ENCODE assay signal across 16 cellular contexts in genomic region chr17:9900744-9901143, GRCh38. TPM values are rescaled to one million over a fixed set of nuclear protein-coding genes. Genes with fewer than 3 reads are reported as not detected.
DNase-seq lines count a peak whose midpoint lies in the region; ATAC-seq lines count a peak whose summit lies in the region.
"Had no signal": no experiment of that assay in that cellular context is flagged by ENCODE, and none has a peak within 500 bp of the region (broad histone marks: within the 10 kb centered on the region; RNA-seq: fewer than 3 reads in every experiment).

No MANE protein-coding gene starts in this region.

- no peaks in the 10 kb centered on the region for H3K27me3 Mint-ChIP-seq in activated CD8-positive, alpha-beta T cell treated with anti-CD3 and anti-CD28 coated beads, Interleukin-2, amount 10 ng/mL, durations not matched to agents 7 days and 5 days (ENCODE audit: low read depth)

- H3K4me3 Mint-ChIP-seq in activated CD8-positive, alpha-beta T cell treated with anti-CD3 and anti-CD28 coated beads, Interleukin-2, amount 10 ng/mL, durations not matched to agents 7 days and 5 days = no peak overlapping the region
- H3K4me3 Mint-ChIP-seq: activated naive CD8-positive, alpha-beta T cell; stimulated activated memory B cell treated with anti-CD40 and anti-IgM and Interleukin-4, amounts not matched to agents 10 μg/mL and 1 μg/mL and 100 μg/mL, for 72 hours had no signal

- H3K27ac Mint-ChIP-seq in activated CD8-positive, alpha-beta T cell treated with anti-CD3 and anti-CD28 coated beads, Interleukin-2, amount 10 ng/mL, durations not matched to agents 7 days and 5 days = no peak overlapping the region
- H3K27ac Mint-ChIP-seq: activated naive CD8-positive, alpha-beta T cell; stimulated activated memory B cell treated with anti-CD40 and anti-IgM and Interleukin-4, amounts not matched to agents 10 μg/mL and 1 μg/mL and 100 μg/mL, for 72 hours had no signal

- peak; percentile 73 for DNase-seq in GM04503 (ENCODE audit: low read depth)
- peak; percentile 47 for DNase-seq in adipocyte (ENCODE audit: low read depth)
- DNase-seq in kidney glomerular epithelial cell (lab: John Stamatoyannopoulos, UW) = peak; percentile 21
- DNase-seq in T-helper 9 cell = no peak
- no peak for DNase-seq in DMS53 (lab: John Stamatoyannopoulos, UW)
- DNase-seq in activated CD8-positive, alpha-beta T cell treated with anti-CD3 and anti-CD28 coated beads, Interleukin-2, amount 10 ng/mL, durations not matched to agents 7 days and 5 days = no peak
- DNase-seq in ecto neural progenitor cell (ENCODE audit: low spot score) = no peak
- DNase-seq: CD8-positive, alpha-beta memory T cell; glutamatergic neuron; MM.1S; ovary; T1000 had no signal

- peak overlapping the region; percentile 48 for H3K27ac ChIP-seq in subcutaneous abdominal adipose tissue (ENCODE audit: low read depth, low read length)
- H3K27ac ChIP-seq: ovary had no signal

- H3K4me1 Mint-ChIP-seq in activated CD8-positive, alpha-beta T cell treated with anti-CD3 and anti-CD28 coated beads, Interleukin-2, amount 10 ng/mL, durations not matched to agents 7 days and 5 days (ENCODE audit: low read depth) = no peaks in the 10 kb centered on the region
- H3K4me1 Mint-ChIP-seq: CD8-positive, alpha-beta memory T cell; stimulated activated memory B cell treated with anti-CD40 and anti-IgM and Interleukin-4, amounts not matched to agents 10 μg/mL and 1 μg/mL and 100 μg/mL, for 72 hours had no signal

- H3K36me3 ChIP-seq in adipocyte (ENCODE audit: control insufficient read depth, insufficient read depth, low read length, severe bottlenecking) = no peaks in the 10 kb centered on the region
- H3K36me3 ChIP-seq in subcutaneous abdominal adipose tissue (ENCODE audit: control insufficient read depth in 5 of 5, insufficient read depth in 5 of 5, low read length in 5 of 5) = no peaks in the 10 kb centered on the region
- H3K36me3 ChIP-seq: ovary had no signal

- POLR2A ChIA-PET in activated CD8-positive, alpha-beta T cell treated with anti-CD3 and anti-CD28 coated beads, Interleukin-2, amount 10 ng/mL, durations not matched to agents 7 days and 5 days (lab: Charles Lee) = no interaction called here

- H3K9ac ChIP-seq in adipocyte (ENCODE audit: low read length) (peak overlapping the region; percentile 77), subcutaneous abdominal adipose tissue (ENCODE audit: low read length in 5 of 5) (no peak overlapping the region)

- H3K4me1 ChIP-seq in adipocyte (ENCODE audit: control insufficient read depth, insufficient read depth, low read length) (peaks cover 27% of the 10 kb centered on the region), subcutaneous abdominal adipose tissue (ENCODE audit: control insufficient read depth in 5 of 5, insufficient read depth in 5 of 5, low read length in 5 of 5) (peaks cover 5 to 43% (median 31%) of the 10 kb centered on the region in 5 donors)

- H3K36me3 Mint-ChIP-seq in activated CD8-positive, alpha-beta T cell treated with anti-CD3 and anti-CD28 coated beads, Interleukin-2, amount 10 ng/mL, durations not matched to agents 7 days and 5 days (ENCODE audit: low read depth) = no peaks in the 10 kb centered on the region
- H3K36me3 Mint-ChIP-seq: activated naive CD8-positive, alpha-beta T cell; CD8-positive, alpha-beta memory T cell; stimulated activated memory B cell treated with anti-CD40 and anti-IgM and Interleukin-4, amounts not matched to agents 10 μg/mL and 1 μg/mL and 100 μg/mL, for 72 hours had no signal

- H3K4me3 ChIP-seq in adipocyte (ENCODE audit: low read length) (peak overlapping the region; percentile 64), subcutaneous abdominal adipose tissue (ENCODE audit: low read depth in 1 of 5, low read length in 5 of 5) (no peak overlapping the region)
- H3K4me3 ChIP-seq: ovary had no signal

- H3K9me3 ChIP-seq in adipocyte (ENCODE audit: control insufficient read depth, low read length) (no peaks in the 10 kb centered on the region), subcutaneous abdominal adipose tissue (ENCODE audit: control insufficient read depth in 5 of 5, low read length in 5 of 5) (no peaks in the 10 kb centered on the region)
- H3K9me3 ChIP-seq: ovary had no signal

- no peaks in the 10 kb centered on the region for H3K9me3 Mint-ChIP-seq in activated CD8-positive, alpha-beta T cell treated with anti-CD3 and anti-CD28 coated beads, Interleukin-2, amount 10 ng/mL, durations not matched to agents 7 days and 5 days (ENCODE audit: insufficient read depth)
- H3K9me3 Mint-ChIP-seq: CD8-positive, alpha-beta memory T cell; stimulated activated memory B cell treated with anti-CD40 and anti-IgM and Interleukin-4, amounts not matched to agents 10 μg/mL and 1 μg/mL and 100 μg/mL, for 72 hours had no signal

- CTCF ChIA-PET in activated CD8-positive, alpha-beta T cell treated with anti-CD3 and anti-CD28 coated beads, Interleukin-2, amount 10 ng/mL, durations not matched to agents 7 days and 5 days (lab: Charles Lee) = no interaction called here

- no peak for ATAC-seq in activated CD8-positive, alpha-beta T cell treated with anti-CD3 and anti-CD28 coated beads, Interleukin-2, amount 10 ng/mL, durations not matched to agents 7 days and 5 days
- ATAC-seq: stimulated activated memory B cell treated with anti-CD40 and anti-IgM and Interleukin-4, amounts not matched to agents 10 μg/mL and 1 μg/mL and 100 μg/mL, for 72 hours had no signal

- H3K27me3 ChIP-seq in adipocyte (replicated peaks; ENCODE audit: control insufficient read depth, insufficient read depth, low read length) (no peaks in the 10 kb centered on the region), subcutaneous abdominal adipose tissue (ENCODE audit: control insufficient read depth in 5 of 5, insufficient read depth in 4 of 5, low read length in 5 of 5) (no peaks in the 10 kb centered on the region)
- H3K27me3 ChIP-seq: ovary had no signal

RNA-seq across cellular contexts. Expression of gene RCVRN, which starts 4.3 kb away (rescaled TPM):
- total RNA-seq in activated CD8-positive, alpha-beta T cell treated with anti-CD3 and anti-CD28 coated beads, Interleukin-2, amount 10 ng/mL, durations not matched to agents 7 days and 5 days = not detected
- total RNA-seq: CD8-positive, alpha-beta memory T cell; liver had no signal

Comparison
In these comparisons a context has a peak if more than half of its experiments do, and no peak if none do; other contexts are left out.
1. DNase-seq: peak in GM04503 (single experiment), adipocyte (single experiment) and kidney glomerular epithelial cell (single experiment); none in T-helper 9 cell (single experiment), DMS53 (single experiment), activated CD8-positive, alpha-beta T cell treated with anti-CD3 and anti-CD28 coated beads, Interleukin-2, amount 10 ng/mL, durations not matched to agents 7 days and 5 days (single experiment) and ecto neural progenitor cell (single experiment).